In the genomic region with DNA sequence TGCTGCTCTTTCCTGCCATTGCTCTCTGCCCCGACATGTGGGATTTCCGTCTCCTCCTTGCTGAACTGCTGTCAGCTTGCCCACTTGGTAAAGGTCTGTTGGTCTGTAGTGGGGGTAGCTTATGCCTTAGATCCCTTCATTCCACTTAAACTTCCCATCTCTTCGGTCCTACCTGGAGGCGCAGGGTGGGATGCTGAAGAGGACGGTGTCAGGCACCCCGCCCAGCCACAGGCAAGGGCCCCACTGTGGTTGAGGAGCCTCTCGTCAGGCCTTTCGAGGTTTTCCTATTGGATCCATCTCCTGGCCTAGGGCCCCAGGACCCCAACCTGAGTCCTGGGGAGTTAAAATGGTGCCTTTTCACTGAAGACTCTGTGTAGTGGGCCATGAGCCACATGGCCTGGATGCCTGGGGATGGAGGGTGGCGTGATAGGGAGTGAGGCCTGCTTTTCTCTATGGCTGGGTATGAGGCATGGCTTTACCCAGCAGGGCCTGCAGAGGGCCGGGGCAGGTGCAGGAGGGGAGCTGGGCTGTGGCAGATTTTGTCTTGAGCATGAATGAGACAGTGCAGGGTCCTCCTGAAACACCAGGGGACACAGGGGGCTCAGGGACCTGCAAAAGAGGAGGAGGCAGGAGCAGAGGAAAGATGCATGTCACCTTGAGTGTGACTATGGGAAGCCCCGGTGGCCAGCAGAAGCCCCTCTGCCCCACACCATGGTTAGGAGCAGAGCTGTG, we compare ENCODE assay signal across 1 cellular context.
TF ChIP-seq lines count a peak whose summit lies in the region.

No MANE protein-coding gene starts in this region.

TF ChIP-seq in HCT116, 20 proteins besides CTCF, POLR2A, EP300 and RAD21:
- TF ChIP-seq, protein P1, sequence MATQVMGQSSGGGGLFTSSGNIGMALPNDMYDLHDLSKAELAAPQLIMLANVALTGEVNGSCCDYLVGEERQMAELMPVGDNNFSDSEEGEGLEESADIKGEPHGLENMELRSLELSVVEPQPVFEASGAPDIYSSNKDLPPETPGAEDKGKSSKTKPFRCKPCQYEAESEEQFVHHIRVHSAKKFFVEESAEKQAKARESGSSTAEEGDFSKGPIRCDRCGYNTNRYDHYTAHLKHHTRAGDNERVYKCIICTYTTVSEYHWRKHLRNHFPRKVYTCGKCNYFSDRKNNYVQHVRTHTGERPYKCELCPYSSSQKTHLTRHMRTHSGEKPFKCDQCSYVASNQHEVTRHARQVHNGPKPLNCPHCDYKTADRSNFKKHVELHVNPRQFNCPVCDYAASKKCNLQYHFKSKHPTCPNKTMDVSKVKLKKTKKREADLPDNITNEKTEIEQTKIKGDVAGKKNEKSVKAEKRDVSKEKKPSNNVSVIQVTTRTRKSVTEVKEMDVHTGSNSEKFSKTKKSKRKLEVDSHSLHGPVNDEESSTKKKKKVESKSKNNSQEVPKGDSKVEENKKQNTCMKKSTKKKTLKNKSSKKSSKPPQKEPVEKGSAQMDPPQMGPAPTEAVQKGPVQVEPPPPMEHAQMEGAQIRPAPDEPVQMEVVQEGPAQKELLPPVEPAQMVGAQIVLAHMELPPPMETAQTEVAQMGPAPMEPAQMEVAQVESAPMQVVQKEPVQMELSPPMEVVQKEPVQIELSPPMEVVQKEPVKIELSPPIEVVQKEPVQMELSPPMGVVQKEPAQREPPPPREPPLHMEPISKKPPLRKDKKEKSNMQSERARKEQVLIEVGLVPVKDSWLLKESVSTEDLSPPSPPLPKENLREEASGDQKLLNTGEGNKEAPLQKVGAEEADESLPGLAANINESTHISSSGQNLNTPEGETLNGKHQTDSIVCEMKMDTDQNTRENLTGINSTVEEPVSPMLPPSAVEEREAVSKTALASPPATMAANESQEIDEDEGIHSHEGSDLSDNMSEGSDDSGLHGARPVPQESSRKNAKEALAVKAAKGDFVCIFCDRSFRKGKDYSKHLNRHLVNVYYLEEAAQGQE (IDR thresholded peaks at IDR 0.05; ENCODE audit: low read depth) = no peak
- TF ChIP-seq SRF (IDR thresholded peaks at IDR 0.05; ENCODE audit: low read depth) = no peak
- no peak for TF ChIP-seq CBX3 (IDR thresholded peaks at IDR 0.05; ENCODE audit: low read depth)
- no peak for TF ChIP-seq EZH2phosphoT487 (IDR thresholded peaks at IDR 0.05; ENCODE audit: borderline replicate concordance)
- no peak for TF ChIP-seq EZH2 (IDR thresholded peaks at IDR 0.05)
- TF ChIP-seq YY1 (IDR thresholded peaks at IDR 0.05; ENCODE audit: extremely low read depth, insufficient replicate concordance, low read depth, low read length) = no peak
- TF ChIP-seq SP1 (IDR thresholded peaks at IDR 0.05; ENCODE audit: low read depth) = no peak
- TF ChIP-seq ELF1 (IDR thresholded peaks at IDR 0.05; ENCODE audit: borderline replicate concordance, low read depth) = no peak
- TF ChIP-seq, protein P2, sequence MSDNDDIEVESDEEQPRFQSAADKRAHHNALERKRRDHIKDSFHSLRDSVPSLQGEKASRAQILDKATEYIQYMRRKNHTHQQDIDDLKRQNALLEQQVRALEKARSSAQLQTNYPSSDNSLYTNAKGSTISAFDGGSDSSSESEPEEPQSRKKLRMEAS (IDR thresholded peaks at IDR 0.05) = no peak
- TF ChIP-seq SIN3A (IDR thresholded peaks at IDR 0.05; ENCODE audit: low read depth) = no peak
- no peak for TF ChIP-seq FOSL1 (IDR thresholded peaks at IDR 0.05; ENCODE audit: low read depth)
TF ChIP-seq in HCT116: peak in this region for 0.
